Comparison of ENCODE assay signal across 16 cellular contexts in the genomic region with DNA sequence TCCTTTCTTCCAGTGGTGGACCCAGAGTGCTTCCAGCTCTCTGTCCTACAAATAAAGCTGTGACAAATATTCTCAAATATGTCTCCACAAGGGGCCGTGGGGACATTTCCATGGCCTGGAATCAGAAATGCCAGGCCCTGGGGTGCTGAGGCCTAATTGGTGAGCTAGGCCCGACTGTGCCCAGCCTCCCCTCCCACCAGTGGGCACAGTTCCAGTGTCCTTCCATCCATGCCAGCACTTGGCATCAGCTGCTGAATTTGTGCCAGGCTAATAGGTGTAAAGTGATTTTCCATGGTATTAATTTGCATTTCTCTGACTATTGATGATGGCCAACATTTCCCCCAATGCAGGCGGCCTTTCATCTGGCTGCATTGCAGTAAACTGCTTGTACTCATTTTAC. TPM values are rescaled to one million over a fixed set of nuclear protein-coding genes. Genes with fewer than 3 reads are reported as not detected.
DNase-seq lines count a peak whose midpoint lies in the region; ATAC-seq and TF ChIP-seq lines count a peak whose summit lies in the region.
"Had no signal": no experiment of that assay in that cellular context is flagged by ENCODE, and none has a peak within 500 bp of the region (broad histone marks: within the 10 kb centered on the region; RNA-seq: fewer than 3 reads in every experiment).

No MANE protein-coding gene starts in this region.

- no peaks in the 10 kb centered on the region for H3K9me3 ChIP-seq in heart right ventricle
- H3K9me3 ChIP-seq: BLaER1 had no signal

- H3K4me1 ChIP-seq in heart right ventricle: peaks cover 0 to 37% (median 5%) of the 10 kb centered on the region in 9 donors

- H3K36me3 ChIP-seq in heart right ventricle: no peaks in the 10 kb centered on the region
- H3K36me3 ChIP-seq: BLaER1 had no signal

- H3K27me3 Mint-ChIP-seq in CD14-positive monocyte (ENCODE audit: low read depth in 3 of 3): peaks cover 3 to 4% (median 4%) of the 10 kb centered on the region in 3 donors

- peaks cover 0 to 3% (median 0%) of the 10 kb centered on the region in 7 donors for H3K9me3 Mint-ChIP-seq in CD14-positive monocyte
- H3K9me3 Mint-ChIP-seq: activated naive CD4-positive, alpha-beta T cell treated with anti-CD3 and anti-CD28 coated beads, Interleukin-2, amount 50 U/mL, for 72 hours; type B pancreatic cell had no signal

- no peak overlapping the region for H3K4me3 ChIP-seq in heart right ventricle
- H3K4me3 ChIP-seq: BLaER1, hepatocyte had no signal

- TF ChIP-seq CTCF in VCaP (conservative IDR thresholded peaks at IDR 0.05) (no peak), heart right ventricle (IDR thresholded peaks at IDR 0.05) (no peak), CD14-positive monocyte (IDR thresholded peaks at IDR 0.05) (no peak)

- H3K27ac ChIP-seq in VCaP (peak overlapping the region; percentile 81), heart right ventricle (peak overlapping the region in 7 of 10 donors; percentile 14 to 73 (median 58))
- H3K27ac ChIP-seq: BLaER1, hepatocyte had no signal

- 51 to 56% methylated on average over 3 of the region's 3 CpGs for WGBS in heart right ventricle, 2 donors

- H3K36me3 Mint-ChIP-seq in CD14-positive monocyte: no peaks in the 10 kb centered on the region
- H3K36me3 Mint-ChIP-seq: activated naive CD4-positive, alpha-beta T cell treated with anti-CD3 and anti-CD28 coated beads, Interleukin-2, amount 50 U/mL, for 72 hours; type B pancreatic cell had no signal

- intact Hi-C loops in heart right ventricle (cut with DNase I) (no loop called here), posterior vena cava (cut with DNase I) (no loop called here), CD14-positive monocyte (cut with micrococcal nuclease) (no loop called here)

- ATAC-seq in heart right ventricle (peak; percentile 60 to 94 (median 88)), HG03460 (IDR thresholded peaks at IDR 0.05; ENCODE audit: unreplicated experiment) (no peak)
- ATAC-seq: activated naive CD4-positive, alpha-beta T cell treated with anti-CD3 and anti-CD28 coated beads, Interleukin-2, amount 50 U/mL, for 72 hours had no signal

- peak; percentile 10 for DNase-seq in NCI-H1694 treated with DMSO at 0.1 percent for 48 hours (lab: John Stamatoyannopoulos, UW)
- peak; percentile 42 to 62 for DNase-seq in heart right ventricle
- peak; percentile 59 for DNase-seq in renal cortical epithelial cell (ENCODE audit: low read depth)
- no peak for DNase-seq in posterior vena cava (ENCODE audit: low spot score)
- no peak for DNase-seq in CD14-positive monocyte (ENCODE audit: low spot score)
- DNase-seq: activated CD4-positive, alpha-beta T cell treated with anti-CD3 and anti-CD28 coated beads, Interleukin-2, amount 50 U/mL, for 1 hour; activated T-cell treated with anti-CD3 and anti-CD28 coated beads, Interleukin-2, amount 50 U/mL, for 1 hour; effector memory CD4-positive, alpha-beta T cell; occipital lobe; OCI-M1 had no signal

- H3K27me3 ChIP-seq in heart right ventricle: no peaks in the 10 kb centered on the region
- H3K27me3 ChIP-seq: BLaER1, hepatocyte had no signal

- no peak overlapping the region for H3K27ac Mint-ChIP-seq in CD14-positive monocyte
- H3K27ac Mint-ChIP-seq: activated naive CD4-positive, alpha-beta T cell treated with anti-CD3 and anti-CD28 coated beads, Interleukin-2, amount 50 U/mL, for 72 hours; type B pancreatic cell had no signal

- H3K4me1 Mint-ChIP-seq in CD14-positive monocyte: no peaks in the 10 kb centered on the region

- no peak overlapping the region for H3K4me3 Mint-ChIP-seq in CD14-positive monocyte
- H3K4me3 Mint-ChIP-seq: type B pancreatic cell had no signal

RNA-seq across cellular contexts. Expression of gene B3GALT5, which starts 48.5 kb away (rescaled TPM):
- under 1 TPM in 9 of 10 donors, not detected in 1; 0.02 to 0.81 (median 0.17) TPM for total RNA-seq in heart right ventricle
- polyA plus RNA-seq in heart right ventricle: under 1 TPM; under 0.01 TPM
- total RNA-seq in renal cortical epithelial cell: 2.3 and 8.7 TPM in 2 replicates
- 1 to 10 TPM in 1 of 2 donors, under 1 TPM in 1; 0.19 to 1.1 TPM for total RNA-seq in posterior vena cava
- not detected for polyA plus RNA-seq in CD14-positive monocyte

Comparison
In these comparisons a context has a peak if more than half of its experiments do, and no peak if none do; other contexts are left out.
1. DNase-seq: peak in NCI-H1694 treated with DMSO at 0.1 percent for 48 hours (single experiment), heart right ventricle (2 of 2) and renal cortical epithelial cell (single experiment); none in posterior vena cava (single experiment) and CD14-positive monocyte (single experiment).